Comparison of ENCODE assay signal across 8 cellular contexts in the genomic region with DNA sequence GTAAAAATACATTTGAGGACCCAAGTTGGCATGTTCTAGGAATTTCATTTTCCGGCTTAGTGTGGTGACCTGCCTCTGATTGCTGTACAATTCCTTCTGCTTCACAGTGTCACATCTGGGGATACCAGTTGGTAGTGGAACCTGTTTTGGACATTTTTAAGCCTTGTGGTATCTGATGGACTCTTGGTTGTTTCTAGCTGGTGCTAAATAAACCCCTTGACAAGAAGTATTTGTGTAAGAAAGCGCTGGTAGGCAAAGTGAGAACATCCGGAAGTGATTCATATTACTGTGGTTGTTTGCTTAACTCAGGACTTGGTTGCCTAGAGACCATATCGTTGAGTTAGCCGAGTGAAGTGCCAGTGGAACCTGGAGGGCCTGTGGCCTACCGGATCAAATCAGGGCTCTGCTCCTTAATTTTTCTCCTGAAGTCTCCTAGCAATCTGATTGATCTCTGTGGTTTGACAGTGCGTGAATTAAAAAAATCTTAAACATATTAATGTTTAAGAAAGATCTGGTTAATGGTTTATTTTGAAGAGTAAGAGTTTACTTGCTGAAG. TPM values are rescaled to one million over a fixed set of nuclear protein-coding genes. Genes with fewer than 3 reads are reported as not detected.
DNase-seq lines count a peak whose midpoint lies in the region; ATAC-seq and TF ChIP-seq lines count a peak whose summit lies in the region.

No MANE protein-coding gene starts in this region.

- no peak for TF ChIP-seq EP300 in ovary (IDR thresholded peaks at IDR 0.05)

- CTCF ChIA-PET in PC-3 (lab: Charles Lee) = no interaction called here

- H3K4me3 ChIP-seq in PC-3 (ENCODE audit: low read length) (peak overlapping the region; percentile 33), foreskin fibroblast (ENCODE audit: low read depth in 1 of 2, low read length in 2 of 2) (peak overlapping the region; percentile 21 to 24), ovary (no peak overlapping the region)

- peak overlapping the region; percentile 77 for H3K4me2 ChIP-seq in PC-3 (ENCODE audit: low read length)

- no peak overlapping the region for H2AFZ ChIP-seq in PC-3 (ENCODE audit: low read length)

- H3K9me2 ChIP-seq in PC-3 (replicated peaks; ENCODE audit: low read length) = no peaks in the 10 kb centered on the region

- H3K36me3 ChIP-seq in PC-3 (ENCODE audit: low read depth, low read length) (no peaks in the 10 kb centered on the region; the same call in 1 of the 2 replicates), ovary (no peaks in the 10 kb centered on the region)

- no TSS peak for BruUV-seq in PC-3 (replicated peaks; lab: Mats Ljungman, UMichigan)

- ATAC-seq in GM21723 (IDR thresholded peaks at IDR 0.05; ENCODE audit: unreplicated experiment) (peak; percentile 98), PC-3 (peak; percentile 77)

- TF ChIP-seq POLR2A in ovary (IDR thresholded peaks at IDR 0.05) = no peak

- peaks cover 45% of the 10 kb centered on the region for H3K4me1 ChIP-seq in PC-3 (ENCODE audit: insufficient read depth, low read length)
- peaks cover 16% of the 10 kb centered on the region for H3K4me1 ChIP-seq in ovary (ENCODE audit: insufficient read depth)

- H3K79me2 ChIP-seq in PC-3 (ENCODE audit: low read length) = peaks cover 93% of the 10 kb centered on the region

- intact Hi-C loops in PC-3 (cut with micrococcal nuclease) (loop anchor here (5.0 kb wide), 3 partner anchors 39 to 239 kb away; no protein-coding TSS in a partner anchor), ovary (cut with DNase I) (no loop called here)

- DNase-seq in Daoy (ENCODE audit: low read depth) (peak; percentile 91), HuH-7.5 (ENCODE audit: low spot score) (peak; percentile 81), PC-3 (peak; percentile 94), foreskin fibroblast (peak; percentile 84 to 93), ovary (peak in 4 of 5 donors; percentile 54 to 78 (median 58)), cortex of kidney (lab: John Stamatoyannopoulos, UW) (no peak)
- peak; percentile 26 for DNase-seq in activated effector memory CD4-positive, alpha-beta T cell treated with Interleukin-2 at 50 U/mL for 16 hours

- peaks cover 28% of the 10 kb centered on the region for H3F3A ChIP-seq in PC-3 (ENCODE audit: low read length, unreplicated experiment)

- H3K27ac ChIP-seq in PC-3 (ENCODE audit: low read length) = peak overlapping the region; percentile 78
- peak overlapping the region; percentile 58 to 73 for H3K27ac ChIP-seq in ovary

- H3K27me3 ChIP-seq in PC-3 (ENCODE audit: low read length) = no peaks in the 10 kb centered on the region
- H3K27me3 ChIP-seq in ovary = no peaks in the 10 kb centered on the region

- POLR2A ChIA-PET in PC-3 (lab: Charles Lee; ENCODE audit: unreplicated experiment) = interaction anchor here (0.7 kb wide), 1 partner anchor 13 kb away, joined by 3 read pairs; a partner anchor contains a TSS

- H4K20me1 ChIP-seq in PC-3 (ENCODE audit: low read length) = peaks cover 9% of the 10 kb centered on the region; the same call in 1 of the 2 replicates

- no peaks in the 10 kb centered on the region for H3K9me3 ChIP-seq in PC-3 (ENCODE audit: low read length)
- no peaks in the 10 kb centered on the region for H3K9me3 ChIP-seq in ovary

- WGBS in ovary, 3 donors = 9 to 11% (median 11%) methylated on average over 7 of the region's 7 CpGs

- peak overlapping the region; percentile 26 for H3K9ac ChIP-seq in PC-3 (ENCODE audit: low read length)

- TF ChIP-seq CTCF in PC-3 (conservative IDR thresholded peaks at IDR 0.05; ENCODE audit: low read depth, low read length) = no peak
- no peak for TF ChIP-seq CTCF in foreskin fibroblast (IDR thresholded peaks at IDR 0.05; ENCODE audit: low read depth, low read length)
- no peak for TF ChIP-seq CTCF in ovary (IDR thresholded peaks at IDR 0.05)

RNA-seq across cellular contexts. Expression of a gene that starts 12.8 kb away (rescaled TPM):
- total RNA-seq in Daoy (2014; rRNA removed; shearing (Covaris generic)) = 98.5 and 143 TPM in 2 replicates
- total RNA-seq in PC-3 (2014; rRNA removed) (139 and 148 TPM in 2 replicates), ovary (100 to 1,000 TPM in 4 of 7 donors, 10 to 100 TPM in 3; 96.7 to 172 (median 108) TPM)
- polyA plus RNA-seq in ovary = 100 to 1,000 TPM in 1 of 2 donors, 10 to 100 TPM in 1; 68.1 to 173 TPM

RNA-seq across cellular contexts. Expression of a gene that starts 48.8 kb away (rescaled TPM):
- total RNA-seq in Daoy (2014; rRNA removed; shearing (Covaris generic)) = 0.45 and 1.5 TPM in 2 replicates
- total RNA-seq in PC-3 (2014; rRNA removed) = 1.1 and 1.9 TPM in 2 replicates
- total RNA-seq in ovary = 1 to 10 TPM in 6 of 7 donors, under 1 TPM in 1; 0.83 to 4.3 (median 2.4) TPM
- polyA plus RNA-seq in ovary = 1 to 10 TPM; 1.0 to 4.1 TPM
